8 cellular contexts compared by ENCODE assay signal in the genomic region with DNA sequence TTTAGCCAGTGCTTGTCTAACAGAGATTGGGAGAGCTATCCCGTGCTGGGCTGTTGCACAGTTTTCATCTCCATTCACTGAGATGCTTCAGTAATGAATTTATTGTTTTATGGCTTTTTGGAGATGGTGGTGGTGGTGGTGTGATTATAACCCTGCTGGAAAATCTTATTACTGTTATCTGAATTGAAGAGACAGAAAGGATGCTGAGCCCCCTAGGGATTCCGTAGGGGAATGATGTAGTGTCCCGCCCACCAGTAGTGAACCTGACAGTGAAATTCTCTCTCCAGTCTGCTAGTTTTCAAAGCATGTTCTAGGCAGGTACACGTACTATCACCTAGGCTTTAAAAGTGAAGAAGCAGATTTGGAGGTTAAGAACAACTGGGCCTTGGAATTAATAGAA. TPM values are rescaled to one million over a fixed set of nuclear protein-coding genes. Genes with fewer than 3 reads are reported as not detected.
DNase-seq lines count a peak whose midpoint lies in the region; ATAC-seq and TF ChIP-seq lines count a peak whose summit lies in the region.

No MANE protein-coding gene starts in this region.

- H3K9ac ChIP-seq in parathyroid adenoma = no peak overlapping the region

- DNase-seq in ELR (ENCODE audit: low read depth) (peak; percentile 75), NCI-H748 (lab: John Stamatoyannopoulos, UW; ENCODE audit: unreplicated experiment) (peak; percentile 62), endothelial cell (ENCODE audit: low spot score) (no peak), mesenteric fat pad (ENCODE audit: low spot score) (no peak), NCI-H1417 treated with DMSO at 0.1 percent for 48 hours (lab: John Stamatoyannopoulos, UW) (no peak)
- no peak for DNase-seq in stimulated activated CD4-positive, alpha-beta T cell treated with anti-CD3 and anti-CD28 coated beads, Interleukin-2, amount 100 ng/mL, for 24 hours

- ATAC-seq in GM21786 (IDR thresholded peaks at IDR 0.05; ENCODE audit: unreplicated experiment) = no peak

- H3K9me3 ChIP-seq in parathyroid adenoma (ENCODE audit: control insufficient read depth, low read length) = no peaks in the 10 kb centered on the region

- no peak overlapping the region for H3K4me2 ChIP-seq in parathyroid adenoma (ENCODE audit: low read length)

- H3K4me1 ChIP-seq in parathyroid adenoma = peaks cover 4% of the 10 kb centered on the region

- H3K27ac Mint-ChIP-seq in endothelial cell (ENCODE audit: unreplicated experiment) = peak overlapping the region; percentile 92

- H3K27me3 Mint-ChIP-seq in endothelial cell (ENCODE audit: unreplicated experiment) = peaks cover 20% of the 10 kb centered on the region

- peaks cover 15% of the 10 kb centered on the region for H3K36me3 Mint-ChIP-seq in endothelial cell (ENCODE audit: low read depth, unreplicated experiment)

- peak overlapping the region; percentile 93 for H2AFZ ChIP-seq in parathyroid adenoma

- H3K27ac ChIP-seq in parathyroid adenoma = no peak overlapping the region

- H3K4me3 ChIP-seq in parathyroid adenoma (ENCODE audit: low read depth, low read length) = peak overlapping the region; percentile 88

- peaks cover 35% of the 10 kb centered on the region for H3K4me1 Mint-ChIP-seq in endothelial cell (ENCODE audit: unreplicated experiment)

- TF ChIP-seq CTCF in endothelial cell (IDR thresholded peaks at IDR 0.05; ENCODE audit: unreplicated experiment) = no peak
- no peak for TF ChIP-seq CTCF in parathyroid adenoma (IDR thresholded peaks at IDR 0.05)

- no peaks in the 10 kb centered on the region for H3K9me3 Mint-ChIP-seq in endothelial cell (ENCODE audit: unreplicated experiment)

- no peaks in the 10 kb centered on the region for H3K27me3 ChIP-seq in parathyroid adenoma (ENCODE audit: control insufficient read depth, insufficient read depth, low read length)

- no peaks in the 10 kb centered on the region for H3K36me3 ChIP-seq in parathyroid adenoma (ENCODE audit: control insufficient read depth, insufficient read depth, low read length)

- peak overlapping the region; percentile 96 for H3K4me3 Mint-ChIP-seq in endothelial cell (ENCODE audit: unreplicated experiment)

- H3K79me2 ChIP-seq in parathyroid adenoma = no peaks in the 10 kb centered on the region

RNA-seq across cellular contexts. Expression of a gene that starts 1.9 kb away (rescaled TPM):
- total RNA-seq in endothelial cell (ENCODE audit: unreplicated experiment) (127 TPM), mesenteric fat pad (33.7 TPM)

Comparison
In these comparisons a context has a peak if more than half of its experiments do, and no peak if none do; other contexts are left out.
1. DNase-seq: peak in ELR (single experiment) and NCI-H748 (single experiment); none in endothelial cell (single experiment), mesenteric fat pad (single experiment), NCI-H1417 treated with DMSO at 0.1 percent for 48 hours (single experiment) and stimulated activated CD4-positive, alpha-beta T cell treated with anti-CD3 and anti-CD28 coated beads, Interleukin-2, amount 100 ng/mL, for 24 hours (0 of 2).